9 cellular contexts compared by ENCODE assay signal in the genomic region with DNA sequence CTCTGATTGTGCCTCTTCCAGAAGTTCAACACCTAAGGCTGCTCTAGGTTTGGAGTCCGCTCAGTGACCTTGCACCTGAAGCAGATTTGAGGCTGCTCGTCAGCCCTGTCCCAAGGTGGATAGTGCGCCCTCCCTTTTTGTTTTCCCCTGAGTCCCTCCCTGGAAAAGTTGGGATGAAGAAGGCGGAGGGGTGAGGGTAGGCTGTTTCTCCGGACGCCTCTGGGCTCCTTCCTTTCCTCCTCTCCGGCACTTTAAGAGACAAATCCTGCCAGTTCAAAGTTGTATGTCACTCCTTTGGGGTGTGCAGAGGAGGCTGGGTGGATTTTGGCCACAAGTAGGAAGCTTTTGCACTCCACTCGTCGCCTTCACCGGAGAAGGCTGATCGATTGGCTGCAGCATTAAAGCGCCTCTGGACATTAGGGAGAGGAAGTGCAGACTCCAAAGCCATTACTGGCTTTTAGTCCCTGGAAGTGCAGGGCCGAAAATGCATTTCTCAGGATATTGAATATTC.
DNase-seq lines count a peak whose midpoint lies in the region; TF ChIP-seq lines count a peak whose summit lies in the region.
"Had no signal": no experiment of that assay in that cellular context is flagged by ENCODE, and none has a peak within 500 bp of the region (broad histone marks: within the 10 kb centered on the region; RNA-seq: fewer than 3 reads in every experiment).

No MANE protein-coding gene starts in this region.

- H3K4me1 Mint-ChIP-seq in MCF 10A (ENCODE audit: insufficient read depth, unreplicated experiment): peaks cover 6% of the 10 kb centered on the region

- H3K27ac Mint-ChIP-seq in MCF 10A (ENCODE audit: low read depth, unreplicated experiment): no peak overlapping the region

- H3K4me3 ChIP-seq in breast epithelium (peak overlapping the region; percentile 62 to 77 (median 63)), fibroblast of villous mesenchyme (ENCODE audit: low read depth, low read length) (peak overlapping the region; percentile 86), urinary bladder (ENCODE audit: low read depth, low read length) (peak overlapping the region; percentile 70)

- no peak for DNase-seq in breast epithelium (ENCODE audit: low spot score in 2 of 2)
- DNase-seq in MCF 10A (ENCODE audit: unreplicated experiment): no peak
- DNase-seq in fibroblast of villous mesenchyme (ENCODE audit: low read depth): peak; percentile 33
- DNase-seq in myocyte (ENCODE audit: low read depth): peak; percentile 42
- no peak for DNase-seq in activated CD4-positive, CD25-positive, alpha-beta regulatory T cell treated with anti-CD3 and anti-CD28 coated beads, Interleukin-2, amount 50 U/mL, for 72 hours
- no peak for DNase-seq in erythroblast (lab: John Stamatoyannopoulos, UW)
- DNase-seq in activated gamma-delta T cell (lab: John Stamatoyannopoulos, UW): no peak
- DNase-seq: AML-193 had no signal

- H3K27ac ChIP-seq in breast epithelium (peak overlapping the region; percentile 38 to 76), urinary bladder (ENCODE audit: low read depth) (no peak overlapping the region)

- no peak overlapping the region for H3K4me3 Mint-ChIP-seq in MCF 10A (ENCODE audit: unreplicated experiment)

- no peaks in the 10 kb centered on the region for H3K9me3 ChIP-seq in breast epithelium

- H3K4me1 ChIP-seq in breast epithelium (no peaks in the 10 kb centered on the region), urinary bladder (ENCODE audit: insufficient read depth) (no peaks in the 10 kb centered on the region)

- H3K27me3 ChIP-seq in breast epithelium: peaks cover 0 to 11% of the 10 kb centered on the region in 2 donors

- H3K27me3 Mint-ChIP-seq in MCF 10A (ENCODE audit: insufficient read depth, unreplicated experiment): peaks cover 75% of the 10 kb centered on the region

- H3K36me3 ChIP-seq in breast epithelium (no peaks in the 10 kb centered on the region), urinary bladder (ENCODE audit: insufficient read depth) (no peaks in the 10 kb centered on the region)

- intact Hi-C loops in breast epithelium (cut with DNase I; ENCODE audit: low total_unique reads): no loop called here
- intact Hi-C loops in MCF 10A (cut with micrococcal nuclease): no loop called here

- BruUV-seq in MCF 10A (replicated peaks; lab: Mats Ljungman, UMichigan): no TSS peak

- H3K9me3 Mint-ChIP-seq in MCF 10A (ENCODE audit: unreplicated experiment): no peaks in the 10 kb centered on the region

- POLR2A ChIA-PET in MCF 10A (lab: Yijun Ruan, JAX): no interaction called here

- TF ChIP-seq CTCF in breast epithelium (IDR thresholded peaks at IDR 0.05) (no peak), MCF 10A (IDR thresholded peaks at IDR 0.05; ENCODE audit: unreplicated experiment) (no peak), fibroblast of villous mesenchyme (IDR thresholded peaks at IDR 0.05; ENCODE audit: insufficient read depth, low read depth, low read length) (no peak)

- CTCF ChIA-PET in MCF 10A (lab: Yijun Ruan, JAX): interaction anchor here (0.5 to 1.3 kb wide), 4 partner anchors 12 to 1306 kb away, joined by 3 to 4 read pairs (median 3); no protein-coding TSS in a partner anchor

- TF ChIP-seq POLR2A in breast epithelium (IDR thresholded peaks at IDR 0.05) (no peak), erythroblast (IDR thresholded peaks at IDR 0.05; ENCODE audit: low read length) (no peak)

- H3K36me3 Mint-ChIP-seq in MCF 10A (ENCODE audit: insufficient read depth, unreplicated experiment): no peaks in the 10 kb centered on the region

- 25% methylated on average over 13 of the region's 13 CpGs for WGBS in urinary bladder

Comparison
In these comparisons a context has a peak if more than half of its experiments do, and no peak if none do; other contexts are left out.
1. DNase-seq: peak in fibroblast of villous mesenchyme (single experiment) and myocyte (single experiment); none in breast epithelium (0 of 2), MCF 10A (single experiment), activated CD4-positive, CD25-positive, alpha-beta regulatory T cell treated with anti-CD3 and anti-CD28 coated beads, Interleukin-2, amount 50 U/mL, for 72 hours (single experiment), erythroblast (0 of 2) and activated gamma-delta T cell (single experiment).
2. Peak in every context shown above with its lines, with median percentiles within 50 percentile points of each other: H3K4me3 ChIP-seq.